Comparison of ENCODE assay signal across 15 cellular contexts in the genomic region with DNA sequence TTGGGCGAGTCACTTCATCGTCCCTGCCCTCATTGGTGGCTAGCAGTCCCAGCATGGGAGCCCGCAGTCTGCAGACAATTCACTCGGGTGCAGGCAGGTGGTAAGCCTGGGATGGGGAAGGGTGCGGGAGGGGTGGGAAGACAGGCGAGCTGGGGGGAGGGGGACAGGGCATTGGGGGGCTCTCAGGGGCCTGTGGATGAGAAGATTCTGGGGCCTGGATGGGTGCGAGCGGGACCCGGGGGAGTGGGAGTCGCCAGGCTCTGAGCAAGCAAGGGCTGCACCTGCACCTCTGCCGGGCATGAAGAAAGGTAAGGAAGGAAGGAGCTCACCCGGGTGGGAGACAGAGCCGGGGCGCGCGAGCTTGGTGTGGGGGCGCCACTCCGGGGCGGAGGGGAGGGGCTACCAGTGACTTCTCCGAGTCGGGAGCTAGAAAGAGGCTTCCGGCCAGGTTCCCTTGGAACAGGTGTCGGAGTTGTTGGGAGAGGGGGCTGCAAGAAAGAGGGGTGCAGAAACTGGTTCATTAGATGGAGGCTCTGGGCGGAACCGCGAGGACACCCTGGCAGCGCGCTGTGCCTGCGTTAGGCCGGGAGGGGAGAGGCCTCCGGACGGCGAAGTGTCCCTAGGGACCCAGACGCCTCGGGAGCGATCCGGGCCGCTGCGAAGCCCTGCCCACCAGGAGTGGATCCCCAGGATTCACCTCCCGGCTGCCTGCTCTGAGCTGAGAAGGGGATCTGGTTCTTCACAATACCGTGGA.
DNase-seq lines count a peak whose midpoint lies in the region; ATAC-seq, FAIRE-seq and TF ChIP-seq lines count a peak whose summit lies in the region.
"Had no signal": no experiment of that assay in that cellular context is flagged by ENCODE, and none has a peak within 500 bp of the region (broad histone marks: within the 10 kb centered on the region; RNA-seq: fewer than 3 reads in every experiment).

No MANE protein-coding gene starts in this region.

- BruUV-seq in HepG2 (replicated peaks; lab: Mats Ljungman, UMichigan): no TSS peak

- no peak for TF ChIP-seq RAD21 in HepG2 (CRISPR knock-in tag; IDR thresholded peaks at IDR 0.05)

- H3K36me3 Mint-ChIP-seq in endodermal cell (ENCODE audit: low read depth): no peaks in the 10 kb centered on the region
- H3K36me3 Mint-ChIP-seq in activated T-helper 1 cell treated with anti-CD3 and anti-CD28 coated beads, Interleukin-12 subunit alpha, Interleukin-12 subunit beta, Interleukin-2, Interleukin-4 antibody, amounts not matched to agents 30 ng/mL and 10 ng/mL and 1 ng/mL, durations not matched to agents 14 hours and 24 hours and 36 hours (ENCODE audit: low read depth): no peaks in the 10 kb centered on the region
- H3K36me3 Mint-ChIP-seq: activated naive CD8-positive, alpha-beta T cell had no signal

- TF ChIP-seq POLR2A in HepG2 (IDR thresholded peaks at IDR 0.05; ENCODE audit: insufficient read depth in 1 of 2, low read depth in 2 of 2, low read length in 2 of 2): no peak

- POLR2A ChIA-PET in HepG2 (lab: Yijun Ruan, JAX): no interaction called here

- in situ Hi-C loops in HepG2 (cut with HindIII; ENCODE audit: extremely low pct_ligation_motif_present, low pct_unique_long_range_greater_than_20kb): no loop called here

- H3K36me3 ChIP-seq in endodermal cell (ENCODE audit: control insufficient read depth, insufficient read depth, low read length) (no peaks in the 10 kb centered on the region), HepG2 (replicated peaks in 1 of 2; ENCODE audit: control insufficient read depth in 1 of 2, insufficient read depth in 2 of 2, low read length in 2 of 2) (peaks cover 0 to 5% of the 10 kb centered on the region in 2 experiments; a peak in 2 of 5 replicates), thoracic aorta (peaks cover 4% of the 10 kb centered on the region), osteoblast (ENCODE audit: insufficient read depth, low read length) (no peaks in the 10 kb centered on the region)

- CTCF ChIA-PET in HepG2 (lab: Yijun Ruan, JAX; ENCODE audit: low intra/inter-chr PET ratio, low total read pairs): no interaction called here

- DNase-seq in NCI-H2227 (lab: John Stamatoyannopoulos, UW; ENCODE audit: unreplicated experiment) (peak; percentile 12), NCI-H2227 treated with DMSO at 0.1 percent for 48 hours (lab: John Stamatoyannopoulos, UW) (no peak), endodermal cell (peak; percentile 71), HepG2 (ENCODE audit: low spot score) (no peak), thoracic aorta (ENCODE audit: low spot score) (no peak), osteoblast (ENCODE audit: insufficient read length, low spot score, missing footprints) (no peak)
- DNase-seq in activated T-helper 1 cell treated with anti-CD3 and anti-CD28 coated beads, Interleukin-12 subunit alpha, Interleukin-12 subunit beta, Interleukin-2, Interleukin-4 antibody, amounts not matched to agents 30 ng/mL and 10 ng/mL and 1 ng/mL, durations not matched to agents 14 hours and 24 hours and 36 hours (ENCODE audit: low spot score): no peak
- no peak for DNase-seq in stimulated activated CD4-positive, alpha-beta T cell treated with anti-CD3 and anti-CD28 coated beads, Interleukin-2, amount 100 ng/mL, for 48 hours
- DNase-seq: 8988T; activated CD8-positive, alpha-beta T cell treated with anti-CD3 and anti-CD28 coated beads, Interleukin-2, amount 10 ng/mL, durations not matched to agents 7 days and 5 days; cortex of kidney; foreskin melanocyte; occipital lobe; RPMI8226 had no signal

- ATAC-seq in HepG2 (no peak; the same call in 2 of the 3 replicates), thoracic aorta (ENCODE audit: insufficient number of reproducible peaks, low FRiP score, low read depth) (no peak)
- ATAC-seq: activated CD8-positive, alpha-beta T cell treated with anti-CD3 and anti-CD28 coated beads, Interleukin-2, amount 10 ng/mL, durations not matched to agents 7 days and 5 days had no signal

- WGBS in endodermal cell (ENCODE audit: insufficient coverage in 1 of 2, insufficient read length in 1 of 2), 2 experiments: 92 to 97% methylated on average over 15 to 41 of the region's 41 CpGs
- 96% methylated on average over 41 of the region's 41 CpGs for WGBS in HepG2 (ENCODE audit: low lambda C conversion rate)

- peaks cover 6% of the 10 kb centered on the region for H3K4me1 Mint-ChIP-seq in endodermal cell
- H3K4me1 Mint-ChIP-seq in activated T-helper 1 cell treated with anti-CD3 and anti-CD28 coated beads, Interleukin-12 subunit alpha, Interleukin-12 subunit beta, Interleukin-2, Interleukin-4 antibody, amounts not matched to agents 30 ng/mL and 10 ng/mL and 1 ng/mL, durations not matched to agents 14 hours and 24 hours and 36 hours (ENCODE audit: low read depth): no peaks in the 10 kb centered on the region

- H3K9ac ChIP-seq in endodermal cell (ENCODE audit: extremely low read depth, low read length, poor library complexity, severe bottlenecking) (no peak overlapping the region), HepG2 (ENCODE audit: insufficient read depth, low read depth, low read length) (no peak overlapping the region)

- H3K4me3 Mint-ChIP-seq in endodermal cell: peak overlapping the region; percentile 68
- H3K4me3 Mint-ChIP-seq in activated T-helper 1 cell treated with anti-CD3 and anti-CD28 coated beads, Interleukin-12 subunit alpha, Interleukin-12 subunit beta, Interleukin-2, Interleukin-4 antibody, amounts not matched to agents 30 ng/mL and 10 ng/mL and 1 ng/mL, durations not matched to agents 14 hours and 24 hours and 36 hours: no peak overlapping the region
- H3K4me3 Mint-ChIP-seq: activated CD8-positive, alpha-beta T cell treated with anti-CD3 and anti-CD28 coated beads, Interleukin-2, amount 10 ng/mL, durations not matched to agents 7 days and 5 days; activated naive CD8-positive, alpha-beta T cell had no signal

- H3K27ac ChIP-seq in endodermal cell (ENCODE audit: low read depth, low read length) (no peak overlapping the region), HepG2 (ENCODE audit: extremely low read length, insufficient read depth, low read length) (no peak overlapping the region), thoracic aorta (peak overlapping the region; percentile 15 to 17), osteoblast (ENCODE audit: low read depth, low read length) (no peak overlapping the region)

- H3K4me3 ChIP-seq in endodermal cell (ENCODE audit: low read length) (no peak overlapping the region), HepG2 (replicated peaks in 1 of 3; ENCODE audit: insufficient read depth in 1 of 3, low read depth in 2 of 3, low read length in 3 of 3) (no peak overlapping the region), thoracic aorta (peak overlapping the region; percentile 66), osteoblast (ENCODE audit: insufficient read depth, low read length) (no peak overlapping the region)

- TF ChIP-seq CTCF in endodermal cell (conservative IDR thresholded peaks at IDR 0.05): no peak
- no peak for TF ChIP-seq CTCF in HepG2 (CRISPR knock-in tag; IDR thresholded peaks at IDR 0.05)
- no peak for TF ChIP-seq CTCF in thoracic aorta (IDR thresholded peaks at IDR 0.05)
- TF ChIP-seq CTCF in osteoblast (IDR thresholded peaks at IDR 0.05; ENCODE audit: extremely low read depth, low read depth, low read length): no peak

- peaks cover 10% of the 10 kb centered on the region for H3K27me3 Mint-ChIP-seq in endodermal cell (ENCODE audit: insufficient read depth)
- peaks cover 38% of the 10 kb centered on the region for H3K27me3 Mint-ChIP-seq in activated T-helper 1 cell treated with anti-CD3 and anti-CD28 coated beads, Interleukin-12 subunit alpha, Interleukin-12 subunit beta, Interleukin-2, Interleukin-4 antibody, amounts not matched to agents 30 ng/mL and 10 ng/mL and 1 ng/mL, durations not matched to agents 14 hours and 24 hours and 36 hours (ENCODE audit: insufficient read depth)

- H3K9me3 ChIP-seq in endodermal cell (ENCODE audit: control insufficient read depth, low read length): peaks cover 9% of the 10 kb centered on the region
- no peaks in the 10 kb centered on the region for H3K9me3 ChIP-seq in HepG2 (ENCODE audit: low read length)
- H3K9me3 ChIP-seq in thoracic aorta: peaks cover 4% of the 10 kb centered on the region
- no peaks in the 10 kb centered on the region for H3K9me3 ChIP-seq in osteoblast (ENCODE audit: low read depth, low read length)

- TF ChIP-seq EP300 in HepG2 (IDR thresholded peaks at IDR 0.05; ENCODE audit: low read depth in 2 of 2, low read length in 2 of 2) (no peak), HepG2 (CRISPR knock-in tag; IDR thresholded peaks at IDR 0.05; ENCODE audit: borderline replicate concordance) (no peak)

- no peaks in the 10 kb centered on the region for H3K9me3 Mint-ChIP-seq in endodermal cell
- H3K9me3 Mint-ChIP-seq in activated T-helper 1 cell treated with anti-CD3 and anti-CD28 coated beads, Interleukin-12 subunit alpha, Interleukin-12 subunit beta, Interleukin-2, Interleukin-4 antibody, amounts not matched to agents 30 ng/mL and 10 ng/mL and 1 ng/mL, durations not matched to agents 14 hours and 24 hours and 36 hours: no peaks in the 10 kb centered on the region

- H3K79me2 ChIP-seq in HepG2 (ENCODE audit: insufficient read depth, low read length): no peaks in the 10 kb centered on the region
- H3K79me2 ChIP-seq in osteoblast (ENCODE audit: insufficient read depth, low read length): no peaks in the 10 kb centered on the region

- H2AFZ ChIP-seq in HepG2 (ENCODE audit: low read length): no peak overlapping the region
- no peak overlapping the region for H2AFZ ChIP-seq in osteoblast (ENCODE audit: low read length)

- H3K4me1 ChIP-seq in endodermal cell (ENCODE audit: control insufficient read depth, insufficient read depth, low read length) (no peaks in the 10 kb centered on the region), HepG2 (ENCODE audit: insufficient read depth, low read length) (no peaks in the 10 kb centered on the region), thoracic aorta (ENCODE audit: control insufficient read depth in 1 of 2, low read depth in 2 of 2) (peaks cover 5 to 30% of the 10 kb centered on the region in 2 donors), osteoblast (ENCODE audit: insufficient read depth, low read length) (no peaks in the 10 kb centered on the region)

- no peak overlapping the region for H3K4me2 ChIP-seq in HepG2 (ENCODE audit: low read depth, low read length)
- H3K4me2 ChIP-seq in osteoblast (ENCODE audit: insufficient read depth, low read length): no peak overlapping the region

- FAIRE-seq in HepG2 (lab: Jason Lieb, UNC): no peak

- H4K20me1 ChIP-seq in HepG2 (ENCODE audit: insufficient read depth, low read length): no peaks in the 10 kb centered on the region
- H4K20me1 ChIP-seq in osteoblast (ENCODE audit: insufficient read depth, low read length): no peaks in the 10 kb centered on the region

- intact Hi-C loops in HepG2 (cut with micrococcal nuclease; ENCODE audit: unreplicated experiment): loop anchor here (10.0 kb wide), 1 partner anchor 496 kb away; no protein-coding TSS in a partner anchor
- intact Hi-C loops in activated T-helper 1 cell treated with anti-CD3 and anti-CD28 coated beads, Interleukin-12 subunit alpha, Interleukin-12 subunit beta, Interleukin-2, Interleukin-4 antibody, amounts not matched to agents 30 ng/mL and 10 ng/mL and 1 ng/mL, durations not matched to agents 14 hours and 24 hours and 36 hours (cut with micrococcal nuclease): no loop called here

- H3K27me3 ChIP-seq in endodermal cell (ENCODE audit: control insufficient read depth, insufficient read depth, low read length, poor library complexity, severe bottlenecking) (no peaks in the 10 kb centered on the region), HepG2 (ENCODE audit: control insufficient read depth in 1 of 2, insufficient read depth in 2 of 2, low read length in 2 of 2) (no peaks in the 10 kb centered on the region; a peak in 1 of 5 replicates), thoracic aorta (replicated peaks; ENCODE audit: insufficient read depth) (no peaks in the 10 kb centered on the region), osteoblast (ENCODE audit: insufficient read depth, low read length) (no peaks in the 10 kb centered on the region)

- no peak overlapping the region for H3K27ac Mint-ChIP-seq in endodermal cell
- H3K27ac Mint-ChIP-seq in activated T-helper 1 cell treated with anti-CD3 and anti-CD28 coated beads, Interleukin-12 subunit alpha, Interleukin-12 subunit beta, Interleukin-2, Interleukin-4 antibody, amounts not matched to agents 30 ng/mL and 10 ng/mL and 1 ng/mL, durations not matched to agents 14 hours and 24 hours and 36 hours: no peak overlapping the region
- H3K27ac Mint-ChIP-seq: activated CD8-positive, alpha-beta T cell treated with anti-CD3 and anti-CD28 coated beads, Interleukin-2, amount 10 ng/mL, durations not matched to agents 7 days and 5 days; activated naive CD8-positive, alpha-beta T cell had no signal

Comparison
In these comparisons a context has a peak if more than half of its experiments do, and no peak if none do; other contexts are left out.
1. DNase-seq: peak in NCI-H2227 (single experiment) and endodermal cell (single experiment); none in NCI-H2227 treated with DMSO at 0.1 percent for 48 hours (single experiment), HepG2 (single experiment), thoracic aorta (single experiment), activated T-helper 1 cell treated with anti-CD3 and anti-CD28 coated beads, Interleukin-12 subunit alpha, Interleukin-12 subunit beta, Interleukin-2, Interleukin-4 antibody, amounts not matched to agents 30 ng/mL and 10 ng/mL and 1 ng/mL, durations not matched to agents 14 hours and 24 hours and 36 hours (single experiment), osteoblast (single experiment) and stimulated activated CD4-positive, alpha-beta T cell treated with anti-CD3 and anti-CD28 coated beads, Interleukin-2, amount 100 ng/mL, for 48 hours (0 of 2).
2. H3K27ac ChIP-seq: peak in thoracic aorta (2 of 2); none in endodermal cell (single experiment), HepG2 (single experiment) and osteoblast (single experiment).